ENCODE assay signal across 1 cellular context in genomic region chr11:100525197-100525596, GRCh38.
TF ChIP-seq lines count a peak whose summit lies in the region.

No MANE protein-coding gene starts in this region.

TF ChIP-seq in GM23338, 12 proteins besides CTCF, POLR2A, EP300 and RAD21 (continued from another document):
- TF ChIP-seq ZNF462 (CRISPR knock-in tag; IDR thresholded peaks at IDR 0.05), result no peak
- TF ChIP-seq REST (IDR thresholded peaks at IDR 0.05; ENCODE audit: unreplicated experiment), result no peak
- no peak for TF ChIP-seq ZNF114 (CRISPR knock-in tag; IDR thresholded peaks at IDR 0.05)
